ENCODE assay signal across 1 cellular context in the genomic region with DNA sequence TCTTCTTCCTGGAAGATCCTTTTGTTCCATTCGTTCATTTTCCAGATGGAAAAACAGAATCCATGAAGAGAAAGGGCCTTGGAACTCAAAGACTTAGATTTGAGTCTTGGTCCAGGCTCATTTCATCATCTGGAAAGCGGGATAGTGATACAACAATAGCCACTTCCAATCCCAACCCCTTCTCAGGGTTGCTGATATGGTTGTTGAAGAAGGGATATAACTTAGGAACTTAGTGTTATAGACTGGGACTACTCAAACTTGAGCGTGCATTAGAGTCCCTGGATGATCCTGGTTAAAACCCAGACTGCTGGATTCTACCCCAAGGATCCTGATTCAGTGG.
TF ChIP-seq lines count a peak whose summit lies in the region.

No MANE protein-coding gene starts in this region.

TF ChIP-seq in HepG2, 621 proteins besides CTCF, POLR2A, EP300 and RAD21 (continues in another document):
- TF ChIP-seq LCORL (IDR thresholded peaks at IDR 0.05): no peak
- TF ChIP-seq LCORL (CRISPR knock-in tag; IDR thresholded peaks at IDR 0.05): no peak
- no peak for TF ChIP-seq RBM22 (optimal IDR thresholded peaks at IDR 0.05; ENCODE audit: low read length)
- TF ChIP-seq, protein P1, sequence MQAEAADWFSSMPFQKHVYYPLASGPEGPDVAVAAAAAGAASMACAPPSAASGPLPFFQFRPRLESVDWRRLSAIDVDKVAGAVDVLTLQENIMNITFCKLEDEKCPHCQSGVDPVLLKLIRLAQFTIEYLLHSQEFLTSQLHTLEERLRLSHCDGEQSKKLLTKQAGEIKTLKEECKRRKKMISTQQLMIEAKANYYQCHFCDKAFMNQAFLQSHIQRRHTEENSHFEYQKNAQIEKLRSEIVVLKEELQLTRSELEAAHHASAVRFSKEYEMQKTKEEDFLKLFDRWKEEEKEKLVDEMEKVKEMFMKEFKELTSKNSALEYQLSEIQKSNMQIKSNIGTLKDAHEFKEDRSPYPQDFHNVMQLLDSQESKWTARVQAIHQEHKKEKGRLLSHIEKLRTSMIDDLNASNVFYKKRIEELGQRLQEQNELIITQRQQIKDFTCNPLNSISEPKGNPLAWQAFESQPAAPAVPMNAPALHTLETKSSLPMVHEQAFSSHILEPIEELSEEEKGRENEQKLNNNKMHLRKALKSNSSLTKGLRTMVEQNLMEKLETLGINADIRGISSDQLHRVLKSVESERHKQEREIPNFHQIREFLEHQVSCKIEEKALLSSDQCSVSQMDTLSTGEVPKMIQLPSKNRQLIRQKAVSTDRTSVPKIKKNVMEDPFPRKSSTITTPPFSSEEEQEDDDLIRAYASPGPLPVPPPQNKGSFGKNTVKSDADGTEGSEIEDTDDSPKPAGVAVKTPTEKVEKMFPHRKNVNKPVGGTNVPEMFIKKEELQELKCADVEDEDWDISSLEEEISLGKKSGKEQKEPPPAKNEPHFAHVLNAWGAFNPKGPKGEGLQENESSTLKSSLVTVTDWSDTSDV (CRISPR knock-in tag; IDR thresholded peaks at IDR 0.05): no peak
- TF ChIP-seq ZNF761 (CRISPR knock-in tag; conservative IDR thresholded peaks at IDR 0.05): no peak
- no peak for TF ChIP-seq HOXD1 (CRISPR knock-in tag; IDR thresholded peaks at IDR 0.05)
- TF ChIP-seq, protein P2, sequence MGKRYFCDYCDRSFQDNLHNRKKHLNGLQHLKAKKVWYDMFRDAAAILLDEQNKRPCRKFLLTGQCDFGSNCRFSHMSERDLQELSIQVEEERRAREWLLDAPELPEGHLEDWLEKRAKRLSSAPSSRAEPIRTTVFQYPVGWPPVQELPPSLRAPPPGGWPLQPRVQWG (CRISPR knock-in tag; IDR thresholded peaks at IDR 0.05; ENCODE audit: borderline replicate concordance, low read depth): 0 out of 2 replicates have a peak, but pooled peaks have one; percentile 38
- TF ChIP-seq ZNF143 (CRISPR knock-in tag; IDR thresholded peaks at IDR 0.05): no peak
- no peak for TF ChIP-seq ZNF792 (CRISPR knock-in tag; IDR thresholded peaks at IDR 0.05)
- TF ChIP-seq ZNF564 (CRISPR knock-in tag; IDR thresholded peaks at IDR 0.05): no peak
- TF ChIP-seq ZSCAN22 (CRISPR knock-in tag; IDR thresholded peaks at IDR 0.05): no peak
- no peak for TF ChIP-seq U2AF2 (IDR thresholded peaks at IDR 0.05; ENCODE audit: low read depth, low read length)
- no peak for TF ChIP-seq IKZF1 (IDR thresholded peaks at IDR 0.05)
- TF ChIP-seq SMAD1 (CRISPR knock-in tag; IDR thresholded peaks at IDR 0.05; ENCODE audit: borderline replicate concordance, low read depth): no peak
- TF ChIP-seq MEF2D (CRISPR knock-in tag; IDR thresholded peaks at IDR 0.05): no peak
- TF ChIP-seq, protein P3, sequence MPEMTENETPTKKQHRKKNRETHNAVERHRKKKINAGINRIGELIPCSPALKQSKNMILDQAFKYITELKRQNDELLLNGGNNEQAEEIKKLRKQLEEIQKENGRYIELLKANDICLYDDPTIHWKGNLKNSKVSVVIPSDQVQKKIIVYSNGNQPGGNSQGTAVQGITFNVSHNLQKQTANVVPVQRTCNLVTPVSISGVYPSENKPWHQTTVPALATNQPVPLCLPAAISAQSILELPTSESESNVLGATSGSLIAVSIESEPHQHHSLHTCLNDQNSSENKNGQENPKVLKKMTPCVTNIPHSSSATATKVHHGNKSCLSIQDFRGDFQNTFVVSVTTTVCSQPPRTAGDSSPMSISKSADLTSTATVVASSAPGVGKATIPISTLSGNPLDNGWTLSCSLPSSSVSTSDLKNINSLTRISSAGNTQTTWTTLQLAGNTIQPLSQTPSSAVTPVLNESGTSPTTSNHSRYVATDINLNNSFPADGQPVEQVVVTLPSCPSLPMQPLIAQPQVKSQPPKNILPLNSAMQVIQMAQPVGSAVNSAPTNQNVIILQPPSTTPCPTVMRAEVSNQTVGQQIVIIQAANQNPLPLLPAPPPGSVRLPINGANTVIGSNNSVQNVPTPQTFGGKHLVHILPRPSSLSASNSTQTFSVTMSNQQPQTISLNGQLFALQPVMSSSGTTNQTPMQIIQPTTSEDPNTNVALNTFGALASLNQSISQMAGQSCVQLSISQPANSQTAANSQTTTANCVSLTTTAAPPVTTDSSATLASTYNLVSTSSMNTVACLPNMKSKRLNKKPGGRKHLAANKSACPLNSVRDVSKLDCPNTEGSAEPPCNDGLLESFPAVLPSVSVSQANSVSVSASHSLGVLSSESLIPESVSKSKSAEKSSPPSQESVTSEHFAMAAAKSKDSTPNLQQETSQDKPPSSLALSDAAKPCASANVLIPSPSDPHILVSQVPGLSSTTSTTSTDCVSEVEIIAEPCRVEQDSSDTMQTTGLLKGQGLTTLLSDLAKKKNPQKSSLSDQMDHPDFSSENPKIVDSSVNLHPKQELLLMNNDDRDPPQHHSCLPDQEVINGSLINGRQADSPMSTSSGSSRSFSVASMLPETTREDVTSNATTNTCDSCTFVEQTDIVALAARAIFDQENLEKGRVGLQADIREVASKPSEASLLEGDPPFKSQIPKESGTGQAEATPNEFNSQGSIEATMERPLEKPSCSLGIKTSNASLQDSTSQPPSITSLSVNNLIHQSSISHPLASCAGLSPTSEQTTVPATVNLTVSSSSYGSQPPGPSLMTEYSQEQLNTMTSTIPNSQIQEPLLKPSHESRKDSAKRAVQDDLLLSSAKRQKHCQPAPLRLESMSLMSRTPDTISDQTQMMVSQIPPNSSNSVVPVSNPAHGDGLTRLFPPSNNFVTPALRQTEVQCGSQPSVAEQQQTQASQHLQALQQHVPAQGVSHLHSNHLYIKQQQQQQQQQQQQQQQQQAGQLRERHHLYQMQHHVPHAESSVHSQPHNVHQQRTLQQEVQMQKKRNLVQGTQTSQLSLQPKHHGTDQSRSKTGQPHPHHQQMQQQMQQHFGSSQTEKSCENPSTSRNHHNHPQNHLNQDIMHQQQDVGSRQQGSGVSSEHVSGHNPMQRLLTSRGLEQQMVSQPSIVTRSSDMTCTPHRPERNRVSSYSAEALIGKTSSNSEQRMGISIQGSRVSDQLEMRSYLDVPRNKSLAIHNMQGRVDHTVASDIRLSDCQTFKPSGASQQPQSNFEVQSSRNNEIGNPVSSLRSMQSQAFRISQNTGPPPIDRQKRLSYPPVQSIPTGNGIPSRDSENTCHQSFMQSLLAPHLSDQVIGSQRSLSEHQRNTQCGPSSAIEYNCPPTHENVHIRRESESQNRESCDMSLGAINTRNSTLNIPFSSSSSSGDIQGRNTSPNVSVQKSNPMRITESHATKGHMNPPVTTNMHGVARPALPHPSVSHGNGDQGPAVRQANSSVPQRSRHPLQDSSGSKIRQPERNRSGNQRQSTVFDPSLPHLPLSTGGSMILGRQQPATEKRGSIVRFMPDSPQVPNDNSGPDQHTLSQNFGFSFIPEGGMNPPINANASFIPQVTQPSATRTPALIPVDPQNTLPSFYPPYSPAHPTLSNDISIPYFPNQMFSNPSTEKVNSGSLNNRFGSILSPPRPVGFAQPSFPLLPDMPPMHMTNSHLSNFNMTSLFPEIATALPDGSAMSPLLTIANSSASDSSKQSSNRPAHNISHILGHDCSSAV (CRISPR knock-in tag; IDR thresholded peaks at IDR 0.05; ENCODE audit: borderline replicate concordance): no peak
- TF ChIP-seq, protein P4, sequence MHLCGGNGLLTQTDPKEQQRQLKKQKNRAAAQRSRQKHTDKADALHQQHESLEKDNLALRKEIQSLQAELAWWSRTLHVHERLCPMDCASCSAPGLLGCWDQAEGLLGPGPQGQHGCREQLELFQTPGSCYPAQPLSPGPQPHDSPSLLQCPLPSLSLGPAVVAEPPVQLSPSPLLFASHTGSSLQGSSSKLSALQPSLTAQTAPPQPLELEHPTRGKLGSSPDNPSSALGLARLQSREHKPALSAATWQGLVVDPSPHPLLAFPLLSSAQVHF (CRISPR knock-in tag; IDR thresholded peaks at IDR 0.05): no peak
- TF ChIP-seq ZNF773 (CRISPR knock-in tag; IDR thresholded peaks at IDR 0.05; ENCODE audit: borderline replicate concordance): no peak
- no peak; the same call in 1 of the 2 replicates for TF ChIP-seq ZNF350 (CRISPR knock-in tag; IDR thresholded peaks at IDR 0.05; ENCODE audit: borderline replicate concordance, low read depth)
- no peak for TF ChIP-seq NCOA5 (CRISPR knock-in tag; IDR thresholded peaks at IDR 0.05)
- TF ChIP-seq, protein P5, sequence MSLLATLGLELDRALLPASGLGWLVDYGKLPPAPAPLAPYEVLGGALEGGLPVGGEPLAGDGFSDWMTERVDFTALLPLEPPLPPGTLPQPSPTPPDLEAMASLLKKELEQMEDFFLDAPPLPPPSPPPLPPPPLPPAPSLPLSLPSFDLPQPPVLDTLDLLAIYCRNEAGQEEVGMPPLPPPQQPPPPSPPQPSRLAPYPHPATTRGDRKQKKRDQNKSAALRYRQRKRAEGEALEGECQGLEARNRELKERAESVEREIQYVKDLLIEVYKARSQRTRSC (CRISPR knock-in tag; IDR thresholded peaks at IDR 0.05; ENCODE audit: low read depth): no peak
- TF ChIP-seq THYN1 (CRISPR knock-in tag; IDR thresholded peaks at IDR 0.05; ENCODE audit: borderline replicate concordance, low read depth): no peak
- no peak for TF ChIP-seq ZFAT (CRISPR knock-in tag; conservative IDR thresholded peaks at IDR 0.05)
- TF ChIP-seq SNRNP70 (IDR thresholded peaks at IDR 0.05; ENCODE audit: low read depth, low read length): no peak
- 0 out of 2 replicates have a peak, but pooled peaks have one; percentile 16 for TF ChIP-seq ZNF713 (CRISPR knock-in tag; IDR thresholded peaks at IDR 0.05)
- TF ChIP-seq, protein P6, sequence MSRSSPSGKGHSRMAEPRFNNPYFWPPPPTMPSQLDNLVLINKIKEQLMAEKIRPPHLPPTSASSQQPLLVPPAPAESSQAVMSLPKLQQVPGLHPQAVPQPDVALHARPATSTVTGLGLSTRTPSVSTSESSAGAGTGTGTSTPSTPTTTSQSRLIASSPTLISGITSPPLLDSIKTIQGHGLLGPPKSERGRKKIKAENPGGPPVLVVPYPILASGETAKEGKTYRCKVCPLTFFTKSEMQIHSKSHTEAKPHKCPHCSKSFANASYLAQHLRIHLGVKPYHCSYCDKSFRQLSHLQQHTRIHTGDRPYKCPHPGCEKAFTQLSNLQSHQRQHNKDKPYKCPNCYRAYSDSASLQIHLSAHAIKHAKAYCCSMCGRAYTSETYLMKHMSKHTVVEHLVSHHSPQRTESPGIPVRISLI (CRISPR knock-in tag; IDR thresholded peaks at IDR 0.05; ENCODE audit: borderline replicate concordance): no peak
- 0 out of 2 replicates have a peak, but pooled peaks have one; percentile 1 for TF ChIP-seq ZNF44 (CRISPR knock-in tag; IDR thresholded peaks at IDR 0.05)
- TF ChIP-seq, protein P7, sequence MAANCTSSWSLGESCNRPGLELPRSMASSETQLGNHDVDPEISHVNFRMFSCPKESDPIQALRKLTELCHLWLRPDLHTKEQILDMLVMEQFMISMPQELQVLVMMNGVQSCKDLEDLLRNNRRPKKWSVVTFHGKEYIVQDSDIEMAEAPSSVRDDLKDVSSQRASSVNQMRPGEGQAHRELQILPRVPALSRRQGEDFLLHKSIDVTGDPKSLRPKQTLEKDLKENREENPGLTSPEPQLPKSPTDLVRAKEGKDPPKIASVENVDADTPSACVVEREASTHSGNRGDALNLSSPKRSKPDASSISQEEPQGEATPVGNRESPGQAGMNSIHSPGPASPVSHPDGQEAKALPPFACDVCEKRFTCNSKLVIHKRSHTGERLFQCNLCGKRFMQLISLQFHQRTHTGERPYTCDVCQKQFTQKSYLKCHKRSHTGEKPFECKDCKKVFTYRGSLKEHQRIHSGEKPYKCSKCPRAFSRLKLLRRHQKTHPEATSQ (CRISPR knock-in tag; IDR thresholded peaks at IDR 0.05; ENCODE audit: borderline replicate concordance): no peak
- TF ChIP-seq, protein P8, sequence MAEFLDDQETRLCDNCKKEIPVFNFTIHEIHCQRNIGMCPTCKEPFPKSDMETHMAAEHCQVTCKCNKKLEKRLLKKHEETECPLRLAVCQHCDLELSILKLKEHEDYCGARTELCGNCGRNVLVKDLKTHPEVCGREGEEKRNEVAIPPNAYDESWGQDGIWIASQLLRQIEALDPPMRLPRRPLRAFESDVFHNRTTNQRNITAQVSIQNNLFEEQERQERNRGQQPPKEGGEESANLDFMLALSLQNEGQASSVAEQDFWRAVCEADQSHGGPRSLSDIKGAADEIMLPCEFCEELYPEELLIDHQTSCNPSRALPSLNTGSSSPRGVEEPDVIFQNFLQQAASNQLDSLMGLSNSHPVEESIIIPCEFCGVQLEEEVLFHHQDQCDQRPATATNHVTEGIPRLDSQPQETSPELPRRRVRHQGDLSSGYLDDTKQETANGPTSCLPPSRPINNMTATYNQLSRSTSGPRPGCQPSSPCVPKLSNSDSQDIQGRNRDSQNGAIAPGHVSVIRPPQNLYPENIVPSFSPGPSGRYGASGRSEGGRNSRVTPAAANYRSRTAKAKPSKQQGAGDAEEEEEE (CRISPR knock-in tag; IDR thresholded peaks at IDR 0.05; ENCODE audit: borderline replicate concordance): no peak; the same call in 1 of the 2 replicates
- no peak for TF ChIP-seq PHF21A (CRISPR knock-in tag; IDR thresholded peaks at IDR 0.05)
- TF ChIP-seq CBX5 (CRISPR knock-in tag; IDR thresholded peaks at IDR 0.05; ENCODE audit: borderline replicate concordance): no peak
- no peak for TF ChIP-seq MTA1 (CRISPR knock-in tag; IDR thresholded peaks at IDR 0.05; ENCODE audit: borderline replicate concordance)
- TF ChIP-seq ZNF644 (CRISPR knock-in tag; IDR thresholded peaks at IDR 0.05; ENCODE audit: low read depth): no peak
- TF ChIP-seq RBFOX2 (IDR thresholded peaks at IDR 0.05; ENCODE audit: low read depth, low read length): no peak
- 0 out of 2 replicates have a peak, but pooled peaks have one; percentile 1 for TF ChIP-seq CC2D1A (CRISPR knock-in tag; IDR thresholded peaks at IDR 0.05)
- no peak for TF ChIP-seq EZH2 (conservative IDR thresholded peaks at IDR 0.05; ENCODE audit: low read depth, low read length)
- TF ChIP-seq KLF6 (CRISPR knock-in tag; IDR thresholded peaks at IDR 0.05): no peak
